In the genomic region with DNA sequence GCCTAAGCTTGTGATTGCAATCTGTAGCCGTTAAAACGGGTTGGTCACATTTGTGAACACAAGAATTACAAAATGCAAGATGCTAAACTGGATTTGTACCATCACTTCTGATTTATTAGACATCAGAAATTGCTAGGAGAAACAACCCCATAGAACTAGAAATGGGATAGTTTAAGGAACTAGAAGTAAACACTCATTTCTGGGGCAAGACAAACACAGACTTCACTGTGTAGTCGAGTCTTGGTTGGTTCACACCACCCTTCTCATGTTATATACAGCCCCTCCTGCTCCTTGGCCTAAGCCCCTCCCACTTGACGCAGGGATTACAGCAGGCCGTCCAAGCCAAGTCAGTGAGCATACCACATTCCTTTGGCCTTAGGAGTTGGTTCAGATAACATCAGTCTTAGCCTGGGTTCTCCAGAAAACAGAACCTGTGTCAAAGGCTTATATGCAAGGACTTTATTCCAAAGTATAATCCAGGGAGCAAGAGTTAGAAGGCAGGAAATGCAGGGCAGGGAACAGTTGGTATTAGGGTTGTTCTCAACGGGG, we compare ENCODE assay signal across 15 cellular contexts. TPM values are rescaled to one million over a fixed set of nuclear protein-coding genes. Genes with fewer than 3 reads are reported as not detected.
DNase-seq lines count a peak whose midpoint lies in the region; ATAC-seq and TF ChIP-seq lines count a peak whose summit lies in the region.
"Had no signal": no experiment of that assay in that cellular context is flagged by ENCODE, and none has a peak within 500 bp of the region (broad histone marks: within the 10 kb centered on the region; RNA-seq: fewer than 3 reads in every experiment).

No MANE protein-coding gene starts in this region.

- peaks cover 0 to 6% of the 10 kb centered on the region in 2 donors for H3K9me3 ChIP-seq in breast epithelium

- peaks cover 5 to 11% of the 10 kb centered on the region in 2 donors for H3K36me3 Mint-ChIP-seq in activated naive CD4-positive, alpha-beta T cell treated with anti-CD3 and anti-CD28 coated beads, Interleukin-2, amount 50 U/mL, for 72 hours
- H3K36me3 Mint-ChIP-seq: CD4-positive, CD25-positive, alpha-beta regulatory T cell had no signal

- ATAC-seq in GM19328 (IDR thresholded peaks at IDR 0.05; ENCODE audit: unreplicated experiment) (no peak), GM18502 (IDR thresholded peaks at IDR 0.05; ENCODE audit: poor library complexity, unreplicated experiment) (no peak)
- no peak for ATAC-seq in activated naive CD4-positive, alpha-beta T cell treated with anti-CD3 and anti-CD28 coated beads, Interleukin-2, amount 50 U/mL, for 72 hours
- ATAC-seq: naive thymus-derived CD4-positive, alpha-beta T cell had no signal

- no peak overlapping the region for H2BK15ac ChIP-seq in mesendoderm (replicated peaks; ENCODE audit: low read depth)

- H3K79me1 ChIP-seq in mesendoderm (ENCODE audit: low read length), result no peaks in the 10 kb centered on the region

- H2AK5ac ChIP-seq in mesendoderm (ENCODE audit: low read length), result no peak overlapping the region

- no peak overlapping the region for H3K4ac ChIP-seq in mesendoderm (ENCODE audit: low read depth, low read length)

- H3K27ac ChIP-seq in breast epithelium, result peak overlapping the region; percentile 25 to 71
- H3K27ac ChIP-seq in mesendoderm (ENCODE audit: low read depth, low read length), result no peak overlapping the region
- H3K27ac ChIP-seq: Peyer's patch had no signal

- no peak overlapping the region for H4K5ac ChIP-seq in mesendoderm (ENCODE audit: low read length)

- no peak overlapping the region for H3K9ac ChIP-seq in mesendoderm (ENCODE audit: low read length)

- no peak overlapping the region for H2BK120ac ChIP-seq in mesendoderm (ENCODE audit: low read depth, low read length)

- no CpG with 5 or more reads among the region's 6 CpGs for WGBS in mesendoderm (ENCODE audit: extremely low coverage, insufficient coverage, low lambda C conversion rate)

- H3K23ac ChIP-seq in mesendoderm (ENCODE audit: low read length), result no peak overlapping the region

- no peaks in the 10 kb centered on the region for H3K79me2 ChIP-seq in mesendoderm (ENCODE audit: control insufficient read depth, insufficient read depth, low read length)

- no peak overlapping the region for H4K8ac ChIP-seq in mesendoderm (ENCODE audit: low read depth, low read length)

- no peak overlapping the region for H3K4me3 ChIP-seq in breast epithelium
- H3K4me3 ChIP-seq in mesendoderm (ENCODE audit: low read length), result no peak overlapping the region
- H3K4me3 ChIP-seq: Peyer's patch had no signal

- no peak for TF ChIP-seq CTCF in breast epithelium (IDR thresholded peaks at IDR 0.05)

- no peak overlapping the region for H3K18ac ChIP-seq in mesendoderm (ENCODE audit: low read length)

- H3K56ac ChIP-seq in mesendoderm (ENCODE audit: low read length), result no peak overlapping the region

- no peak for TF ChIP-seq POLR2A in breast epithelium (IDR thresholded peaks at IDR 0.05)

- no peak overlapping the region for H2BK5ac ChIP-seq in mesendoderm (ENCODE audit: low read length)

- H3K9me3 Mint-ChIP-seq in activated naive CD4-positive, alpha-beta T cell treated with anti-CD3 and anti-CD28 coated beads, Interleukin-2, amount 50 U/mL, for 72 hours, result peaks cover 0 to 4% of the 10 kb centered on the region in 2 donors

- no peaks in the 10 kb centered on the region for H3K4me1 ChIP-seq in breast epithelium
- no peaks in the 10 kb centered on the region for H3K4me1 ChIP-seq in mesendoderm (ENCODE audit: control insufficient read depth, low read depth, low read length)
- H3K4me1 ChIP-seq: Peyer's patch had no signal

- intact Hi-C loops in breast epithelium (cut with DNase I; ENCODE audit: low total_unique reads), result no loop called here

- no peak overlapping the region for H3K4me2 ChIP-seq in mesendoderm (ENCODE audit: low read length)

- H3K36me3 ChIP-seq in breast epithelium (no peaks in the 10 kb centered on the region), mesendoderm (ENCODE audit: control insufficient read depth, insufficient read depth, low read length) (no peaks in the 10 kb centered on the region)
- H3K36me3 ChIP-seq: Peyer's patch had no signal

- DNase-seq in AG20443 (ENCODE audit: low spot score) (peak; percentile 90), MV-4-11 (lab: John Stamatoyannopoulos, UW) (peak; percentile 21), breast epithelium (ENCODE audit: low spot score in 2 of 2) (peak in 1 of 2 donors; percentile 64), mesendoderm (peak; percentile 80), HK-2 (ENCODE audit: unreplicated experiment) (no peak)
- no peak for DNase-seq in activated naive CD4-positive, alpha-beta T cell treated with anti-CD3 and anti-CD28 coated beads, Interleukin-2, amount 50 U/mL, for 72 hours (ENCODE audit: low spot score in 2 of 2)
- DNase-seq: activated CD4-positive, alpha-beta T cell treated with anti-CD3 and anti-CD28 coated beads, Interleukin-2, amount 50 U/mL, for 48 hours; CD4-positive, CD25-positive, alpha-beta regulatory T cell; head of caudate nucleus; naive thymus-derived CD4-positive, alpha-beta T cell; NCI-H1092; Peyer's patch; substantia nigra had no signal

- H3K27me3 ChIP-seq in breast epithelium, result no peaks in the 10 kb centered on the region
- no peaks in the 10 kb centered on the region for H3K27me3 ChIP-seq in mesendoderm (ENCODE audit: insufficient read depth, low read length, poor library complexity)
- H3K27me3 ChIP-seq: Peyer's patch had no signal

- no peak overlapping the region for H3K27ac Mint-ChIP-seq in activated naive CD4-positive, alpha-beta T cell treated with anti-CD3 and anti-CD28 coated beads, Interleukin-2, amount 50 U/mL, for 72 hours
- H3K27ac Mint-ChIP-seq: CD4-positive, CD25-positive, alpha-beta regulatory T cell; naive thymus-derived CD4-positive, alpha-beta T cell had no signal

RNA-seq across cellular contexts. Expression of a gene that starts 2.0 kb away (rescaled TPM):
- not detected for total RNA-seq in breast epithelium
- polyA plus RNA-seq in mesendoderm (2013, experiment 1 of 2), result 0.01 TPM
- under 0.01 TPM for polyA plus RNA-seq in mesendoderm (2013, experiment 2 of 2)
- total RNA-seq in activated naive CD4-positive, alpha-beta T cell treated with anti-CD3 and anti-CD28 coated beads, Interleukin-2, amount 50 U/mL, for 72 hours, result not detected
- total RNA-seq: CD4-positive, CD25-positive, alpha-beta regulatory T cell; naive thymus-derived CD4-positive, alpha-beta T cell; Peyer's patch had no signal
- polyA plus RNA-seq: CD4-positive, CD25-positive, alpha-beta regulatory T cell; naive thymus-derived CD4-positive, alpha-beta T cell had no signal

RNA-seq across cellular contexts. Expression of a gene that starts 13.8 kb away (rescaled TPM):
- total RNA-seq in breast epithelium, result 10 to 100 TPM; 19.0 to 27.2 (median 24.3) TPM
- polyA plus RNA-seq in mesendoderm (2013, experiment 1 of 2), result 2.7 TPM
- polyA plus RNA-seq in mesendoderm (2013, experiment 2 of 2), result 2.8 TPM
- total RNA-seq in activated naive CD4-positive, alpha-beta T cell treated with anti-CD3 and anti-CD28 coated beads, Interleukin-2, amount 50 U/mL, for 72 hours, result 10 to 100 TPM in 1 of 2 donors, 1 to 10 TPM in 1; 8.5 to 10.6 TPM

Comparison
In these comparisons a context has a peak if more than half of its experiments do, and no peak if none do; other contexts are left out.
1. DNase-seq: peak in AG20443 (single experiment), MV-4-11 (single experiment) and mesendoderm (single experiment); none in HK-2 (single experiment) and activated naive CD4-positive, alpha-beta T cell treated with anti-CD3 and anti-CD28 coated beads, Interleukin-2, amount 50 U/mL, for 72 hours (0 of 2).